ENCODE assay signal across 7 cellular contexts in the genomic region with DNA sequence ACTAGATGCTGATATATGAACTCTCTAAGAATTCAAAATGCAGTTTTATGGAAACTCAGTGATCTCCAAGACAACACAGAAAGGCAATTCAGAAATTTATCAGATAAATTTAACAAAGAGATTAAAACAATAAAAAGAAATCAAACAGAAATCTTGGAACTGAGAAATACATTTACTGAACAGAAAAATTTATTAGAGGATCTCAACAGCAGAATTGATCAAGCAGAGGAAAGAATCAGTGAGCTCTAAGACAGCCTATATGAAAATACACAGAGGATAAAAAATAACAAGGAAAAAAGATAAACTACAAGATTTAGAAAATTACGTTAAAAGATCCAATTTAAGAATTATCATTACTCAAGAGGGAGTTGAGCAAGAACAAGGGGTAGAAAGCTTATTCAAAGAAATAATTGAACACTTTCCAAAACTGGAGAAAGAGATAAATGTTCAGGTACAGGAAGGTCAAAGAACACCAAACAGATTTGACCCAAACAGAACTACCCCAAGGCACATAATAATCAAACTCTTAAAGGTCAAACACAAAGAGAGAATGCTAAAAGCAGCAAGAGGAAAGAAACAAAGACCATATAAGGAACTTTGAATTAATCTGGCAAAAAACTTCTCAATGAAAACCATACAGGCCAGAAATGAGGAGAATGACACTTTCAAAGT.
"Had no signal": no experiment of that assay in that cellular context is flagged by ENCODE, and none has a peak within 500 bp of the region (broad histone marks: within the 10 kb centered on the region; RNA-seq: fewer than 3 reads in every experiment).

No MANE protein-coding gene starts in this region.

- H3K4me3 Mint-ChIP-seq: IgD-negative memory B cell had no signal

- H3K27ac Mint-ChIP-seq: IgD-negative memory B cell had no signal

- H3K9ac ChIP-seq: KMS-11 had no signal

- DNase-seq: IMR-90, KBM-7, KG1 had no signal

- H3K4me2 ChIP-seq: KMS-11 had no signal

- H3K27ac ChIP-seq: HL-60, KMS-11 had no signal

- H3K4me1 Mint-ChIP-seq: IgD-negative memory B cell had no signal

- FAIRE-seq: HTR-8/SVneo had no signal
